Comparison of ENCODE assay signal across 16 cellular contexts in the genomic region with DNA sequence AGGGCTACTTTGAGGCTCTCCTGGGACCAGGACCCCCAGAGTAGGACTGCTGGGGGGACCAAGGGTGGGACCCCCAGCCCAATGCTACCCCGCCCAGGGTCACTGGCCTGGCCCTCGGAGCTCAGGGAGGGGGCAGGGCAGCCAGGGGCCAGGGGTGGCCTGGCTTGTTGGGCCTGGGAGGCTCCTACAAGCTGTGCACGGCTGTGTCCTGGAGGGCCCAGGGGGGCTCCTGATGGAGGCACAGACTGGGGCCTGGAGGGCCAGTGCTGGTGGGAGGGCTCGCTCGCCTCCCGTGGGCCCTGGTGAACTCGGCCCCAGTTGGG. TPM values are rescaled to one million over a fixed set of nuclear protein-coding genes. Genes with fewer than 3 reads are reported as not detected.
DNase-seq lines count a peak whose midpoint lies in the region; ATAC-seq lines count a peak whose summit lies in the region.
"Had no signal": no experiment of that assay in that cellular context is flagged by ENCODE, and none has a peak within 500 bp of the region (broad histone marks: within the 10 kb centered on the region; RNA-seq: fewer than 3 reads in every experiment).

No MANE protein-coding gene starts in this region.

- H3K79me1 ChIP-seq in neuronal stem cell (ENCODE audit: low read depth, low read length) = peaks cover 22% of the 10 kb centered on the region

- H3K27me3 ChIP-seq in neuronal stem cell (ENCODE audit: control insufficient read depth in 3 of 3, insufficient read depth in 3 of 3, low read depth in 1 of 3, low read length in 3 of 3) = peaks cover 0 to 9% (median 0%) of the 10 kb centered on the region in 3 experiments
- peaks cover 55% of the 10 kb centered on the region for H3K27me3 ChIP-seq in effector memory CD4-positive, alpha-beta T cell (replicated peaks; ENCODE audit: control insufficient read depth, insufficient read depth, low read length, poor library complexity, severe bottlenecking)
- H3K27me3 ChIP-seq: testis had no signal

- peak overlapping the region; percentile 41 for H2BK120ac ChIP-seq in neuronal stem cell (ENCODE audit: low read depth, low read length)

- no CpG with 5 or more reads among the region's 7 CpGs for WGBS in neuronal stem cell (ENCODE audit: extremely low coverage in 2 of 2, insufficient read length in 2 of 2, insufficient replicate concordance in 1 of 2), 2 donors

- peak overlapping the region; percentile 99 for H3K18ac ChIP-seq in neuronal stem cell (ENCODE audit: low read length)

- peak overlapping the region; percentile 33 for H2AK5ac ChIP-seq in neuronal stem cell (ENCODE audit: low read depth, low read length)

- no peak overlapping the region for H4K8ac ChIP-seq in neuronal stem cell (ENCODE audit: low read depth, low read length)

- peak overlapping the region; percentile 25 for H3K27ac ChIP-seq in neuronal stem cell (replicated peaks; ENCODE audit: low read length)
- H3K27ac ChIP-seq in effector memory CD4-positive, alpha-beta T cell (ENCODE audit: insufficient read depth, low read length, poor library complexity, severe bottlenecking) = no peak overlapping the region
- H3K27ac ChIP-seq: colonic mucosa, testis had no signal

- H3K4ac ChIP-seq in neuronal stem cell (ENCODE audit: low read length) = peak overlapping the region; percentile 10

- peak overlapping the region; percentile 91 for H3K23ac ChIP-seq in neuronal stem cell (ENCODE audit: low read depth, low read length, poor library complexity)

- no peaks in the 10 kb centered on the region for H3K9me3 ChIP-seq in ES-I3 (ENCODE audit: control insufficient read depth, insufficient read depth, low read length)
- peaks cover 4% of the 10 kb centered on the region in 2 donors for H3K9me3 ChIP-seq in neuronal stem cell (replicated peaks in 1 of 2; ENCODE audit: control insufficient read depth in 2 of 2, insufficient read depth in 1 of 2, low read depth in 1 of 2, low read length in 2 of 2)
- no peaks in the 10 kb centered on the region for H3K9me3 ChIP-seq in effector memory CD4-positive, alpha-beta T cell (ENCODE audit: control insufficient read depth, low read length)
- H3K9me3 ChIP-seq: colonic mucosa, esophagus muscularis mucosa, testis had no signal

- H3K36me3 ChIP-seq in ES-I3 (ENCODE audit: insufficient read depth, low read length) (no peaks in the 10 kb centered on the region), neuronal stem cell (replicated peaks in 1 of 2; ENCODE audit: control insufficient read depth in 2 of 2, insufficient read depth in 2 of 2, low read length in 2 of 2) (peaks cover 0 to 5% of the 10 kb centered on the region in 2 donors)
- H3K36me3 ChIP-seq in effector memory CD4-positive, alpha-beta T cell (ENCODE audit: control insufficient read depth, insufficient read depth, low read length) = no peaks in the 10 kb centered on the region
- H3K36me3 ChIP-seq: colonic mucosa had no signal

- H2AFZ ChIP-seq in neuronal stem cell (ENCODE audit: low read length) = no peak overlapping the region

- H3K4me1 ChIP-seq in ES-I3 (ENCODE audit: insufficient read depth, low read length) (peaks cover 6% of the 10 kb centered on the region; the same call in 1 of the 2 replicates), neuronal stem cell (ENCODE audit: control insufficient read depth in 2 of 2, insufficient read depth in 1 of 2, low read depth in 1 of 2, low read length in 2 of 2) (peaks cover 17 to 19% of the 10 kb centered on the region in 2 donors)
- H3K4me1 ChIP-seq in effector memory CD4-positive, alpha-beta T cell (ENCODE audit: control insufficient read depth, insufficient read depth, low read length, poor library complexity, severe bottlenecking) = peaks cover 46% of the 10 kb centered on the region

- ATAC-seq in GM21528 (IDR thresholded peaks at IDR 0.05; ENCODE audit: low FRiP score, unreplicated experiment) (no peak), GM18870 (IDR thresholded peaks at IDR 0.05; ENCODE audit: unreplicated experiment) (no peak)
- ATAC-seq: left colon had no signal

- peak overlapping the region; percentile 15 to 90 for H3K4me3 ChIP-seq in neuronal stem cell (ENCODE audit: low read length in 2 of 2)
- no peak overlapping the region for H3K4me3 ChIP-seq in effector memory CD4-positive, alpha-beta T cell (ENCODE audit: insufficient read depth, low read depth, low read length, poor library complexity, severe bottlenecking)

- peak overlapping the region; percentile 93 for H3K4me2 ChIP-seq in neuronal stem cell (ENCODE audit: insufficient read depth, low read length, poor library complexity, severe bottlenecking)

- peak overlapping the region; percentile 88 for H2BK12ac ChIP-seq in neuronal stem cell (ENCODE audit: low read length)

- DNase-seq in astrocyte of the hippocampus (ENCODE audit: low read depth, low spot score) (peak; percentile 24), neuronal stem cell (ENCODE audit: low spot score) (no peak)
- no peak for DNase-seq in effector memory CD4-positive, alpha-beta T cell
- DNase-seq: activated CD4-positive, alpha-beta T cell treated with anti-CD3 and anti-CD28 coated beads, Interleukin-2, amount 50 U/mL, for 4 hours; amniotic stem cell; colonic mucosa; DMS79 treated with DMSO at 0.1 percent for 48 hours; head of caudate nucleus; NCI-H1105; testis had no signal

- H3K9ac ChIP-seq in ES-I3 (ENCODE audit: low read depth, low read length) (peak overlapping the region; percentile 48; the same call in 1 of the 2 replicates), neuronal stem cell (ENCODE audit: low read depth, low read length, poor library complexity) (peak overlapping the region; percentile 91)

- peak overlapping the region; percentile 29 for H2BK5ac ChIP-seq in neuronal stem cell (ENCODE audit: low read length)

- peak overlapping the region; percentile 43 for H4K91ac ChIP-seq in neuronal stem cell (ENCODE audit: low read depth, low read length, poor library complexity)

- peak overlapping the region; percentile 14 for H3K14ac ChIP-seq in neuronal stem cell (ENCODE audit: low read length)

- peak overlapping the region; percentile 45 for H2BK15ac ChIP-seq in neuronal stem cell (ENCODE audit: low read length)

RNA-seq across cellular contexts. Expression of a gene that starts 2.2 kb away (rescaled TPM):
- polyA plus RNA-seq in neuronal stem cell (2013, experiment 1 of 2) = 312 TPM
- polyA plus RNA-seq in neuronal stem cell (2013, experiment 2 of 2) = 285 TPM

RNA-seq across cellular contexts. Expression of a gene that starts 15.6 kb away (rescaled TPM):
- 44.0 TPM for polyA plus RNA-seq in neuronal stem cell (2013, experiment 1 of 2)
- polyA plus RNA-seq in neuronal stem cell (2013, experiment 2 of 2) = 44.5 TPM

RNA-seq across cellular contexts. Expression of a gene that starts 15.8 kb away (rescaled TPM):
- not detected for polyA plus RNA-seq in neuronal stem cell (2013, experiment 1 of 2)
- 0.01 TPM for polyA plus RNA-seq in neuronal stem cell (2013, experiment 2 of 2)
- polyA plus RNA-seq: BJ had no signal

RNA-seq across cellular contexts. Expression of a gene that starts 22.2 kb away (rescaled TPM):
- polyA plus RNA-seq in neuronal stem cell (2013, experiment 1 of 2) = 79.8 TPM
- 78.9 TPM for polyA plus RNA-seq in neuronal stem cell (2013, experiment 2 of 2)

RNA-seq across cellular contexts. Expression of a gene that starts 31.4 kb away (rescaled TPM):
- polyA plus RNA-seq in neuronal stem cell (2013, experiment 1 of 2) = 0.07 TPM
- 0.03 TPM for polyA plus RNA-seq in neuronal stem cell (2013, experiment 2 of 2)
